ENCODE assay signal across 9 cellular contexts in genomic region chr1:41915786-41916571, GRCh38. TPM values are rescaled to one million over a fixed set of nuclear protein-coding genes. Genes with fewer than 3 reads are reported as not detected.
DNase-seq lines count a peak whose midpoint lies in the region; ATAC-seq and TF ChIP-seq lines count a peak whose summit lies in the region.
"Had no signal": no experiment of that assay in that cellular context is flagged by ENCODE, and none has a peak within 500 bp of the region (broad histone marks: within the 10 kb centered on the region; RNA-seq: fewer than 3 reads in every experiment).

No MANE protein-coding gene starts in this region.

- CTCF ChIA-PET in Panc1 (lab: Charles Lee), result no interaction called here

- H3K36me3 ChIP-seq in Panc1 (ENCODE audit: control insufficient read depth, insufficient read depth, low read length) (no peaks in the 10 kb centered on the region), aorta (ENCODE audit: control insufficient read depth in 1 of 2, insufficient read depth in 2 of 2, low read length in 1 of 2) (no peaks in the 10 kb centered on the region)

- peak; percentile 18 for DNase-seq in stimulated activated CD4-positive, alpha-beta T cell treated with anti-CD3 and anti-CD28 coated beads, Interleukin-15, amount 100 ng/mL, for 24 hours
- no peak for DNase-seq in stimulated activated CD4-positive, alpha-beta T cell treated with anti-CD3 and anti-CD28 coated beads, Interleukin-4, amount 100 ng/mL, for 24 hours
- no peak for DNase-seq in Panc1 (ENCODE audit: low read depth, low spot score)
- no peak for DNase-seq in epithelial cell of proximal tubule (ENCODE audit: low read depth)
- peak; percentile 65 for DNase-seq in ureter (ENCODE audit: low spot score)
- DNase-seq in aorta, result no peak
- no peak for DNase-seq in DMS114 treated with DMSO at 0.1 percent for 48 hours (lab: John Stamatoyannopoulos, UW; ENCODE audit: unreplicated experiment)
- no peak for DNase-seq in activated CD8-positive, alpha-beta memory T cell treated with anti-CD3 and anti-CD28 coated beads for 24 hours
- DNase-seq: naive B cell had no signal

- ATAC-seq in Panc1, result no peak
- ATAC-seq in aorta (ENCODE audit: low FRiP score), result no peak

- 89 to 92% methylated on average over 4 of the region's 4 CpGs for WGBS in aorta, 2 donors

- intact Hi-C loops in Panc1 (cut with micrococcal nuclease; ENCODE audit: unreplicated experiment) (no loop called here), aorta (cut with DNase I) (no loop called here)

- H3K4me1 ChIP-seq in Panc1 (ENCODE audit: control insufficient read depth, insufficient read depth, low read length) (peaks cover 15% of the 10 kb centered on the region), aorta (ENCODE audit: control insufficient read depth in 1 of 2, insufficient read depth in 2 of 2, low read length in 2 of 2) (no peaks in the 10 kb centered on the region)

- H3K4me3 ChIP-seq in Panc1 (ENCODE audit: low read depth in 2 of 2, low read length in 2 of 2) (no peak overlapping the region), epithelial cell of proximal tubule (ENCODE audit: low read depth, low read length) (peak overlapping the region; percentile 72), aorta (ENCODE audit: low read length in 2 of 2) (no peak overlapping the region)

- no TSS peak for BruUV-seq in Panc1 (replicated peaks; lab: Mats Ljungman, UMichigan)

- peaks cover 4% of the 10 kb centered on the region for H3K9me3 ChIP-seq in Panc1 (ENCODE audit: control insufficient read depth, insufficient read depth, low read depth, low read length)
- H3K9me3 ChIP-seq in aorta (ENCODE audit: control insufficient read depth, low read length), result no peaks in the 10 kb centered on the region

- peak overlapping the region; percentile 55 for H3K27ac ChIP-seq in Panc1 (ENCODE audit: low read length)
- H3K27ac ChIP-seq in aorta (ENCODE audit: low read depth in 1 of 2, low read length in 2 of 2), result no peak overlapping the region

- POLR2A ChIA-PET in Panc1 (lab: Charles Lee), result no interaction called here

- in situ Hi-C loops in Panc1 (cut with HindIII; ENCODE audit: low pct_unique_long_range_greater_than_20kb, low sequenced_read_pairs), result no loop called here

- 0 out of 2 replicates have a peak, but pooled peaks cover 4% of the 10 kb centered on the region for H3K27me3 ChIP-seq in Panc1 (ENCODE audit: control insufficient read depth, insufficient read depth, low read length)
- H3K27me3 ChIP-seq in aorta (ENCODE audit: control insufficient read depth in 1 of 2, insufficient read depth in 2 of 2, low read length in 1 of 2), result no peaks in the 10 kb centered on the region

- TF ChIP-seq CTCF in Panc1 (IDR thresholded peaks at IDR 0.05), result no peak
- TF ChIP-seq CTCF in epithelial cell of proximal tubule (conservative IDR thresholded peaks at IDR 0.05; ENCODE audit: low read depth, low read length), result no peak

RNA-seq across cellular contexts. Expression of gene HIVEP3, which starts 2.7 kb away (rescaled TPM):
- total RNA-seq in Panc1 (2021; ENCODE audit: unreplicated experiment) (6.0 TPM), epithelial cell of proximal tubule (3.9 and 6.7 TPM in 2 replicates), ureter (10.1 TPM), aorta (1 to 10 TPM; 5.2 to 6.3 TPM)
- polyA plus RNA-seq in Panc1 (2012; ENCODE audit: insufficient read length), result 10.1 TPM
- 1 to 10 TPM; 1.6 to 2.8 TPM for polyA plus RNA-seq in aorta

Comparison
In these comparisons a context has a peak if more than half of its experiments do, and no peak if none do; other contexts are left out.
1. DNase-seq: peak in stimulated activated CD4-positive, alpha-beta T cell treated with anti-CD3 and anti-CD28 coated beads, Interleukin-15, amount 100 ng/mL, for 24 hours (single experiment) and ureter (single experiment); none in stimulated activated CD4-positive, alpha-beta T cell treated with anti-CD3 and anti-CD28 coated beads, Interleukin-4, amount 100 ng/mL, for 24 hours (single experiment), Panc1 (single experiment), epithelial cell of proximal tubule (single experiment), aorta (0 of 2), DMS114 treated with DMSO at 0.1 percent for 48 hours (single experiment) and activated CD8-positive, alpha-beta memory T cell treated with anti-CD3 and anti-CD28 coated beads for 24 hours (single experiment).